ENCODE assay signal across 7 cellular contexts in genomic region chr2:196274387-196274809, GRCh38.
DNase-seq lines count a peak whose midpoint lies in the region; ATAC-seq lines count a peak whose summit lies in the region.

No MANE protein-coding gene starts in this region.

- H3K27ac Mint-ChIP-seq in effector memory CD8-positive, alpha-beta T cell, result no peak overlapping the region
- H3K27ac Mint-ChIP-seq in stimulated activated effector memory CD8-positive, alpha-beta T cell treated with anti-CD3 and anti-CD28 coated beads, Interleukin-12 subunit alpha, Interleukin-12 subunit beta, amount 100 ng/mL, for 72 hours, result peak overlapping the region; percentile 27

- H3K4me1 Mint-ChIP-seq in effector memory CD8-positive, alpha-beta T cell (ENCODE audit: low read depth in 2 of 2), result peaks cover 33 to 34% of the 10 kb centered on the region in 2 donors
- H3K4me1 Mint-ChIP-seq in stimulated activated effector memory CD8-positive, alpha-beta T cell treated with anti-CD3 and anti-CD28 coated beads, Interleukin-12 subunit alpha, Interleukin-12 subunit beta, amount 100 ng/mL, for 72 hours, result peaks cover 56% of the 10 kb centered on the region

- DNase-seq in NCI-H510A treated with DMSO at 0.1 percent for 48 hours (lab: John Stamatoyannopoulos, UW), result peak; percentile 80
- DNase-seq in effector memory CD8-positive, alpha-beta T cell, result no peak
- DNase-seq in stimulated activated effector memory CD8-positive, alpha-beta T cell treated with anti-CD3 and anti-CD28 coated beads, Interleukin-12 subunit alpha, Interleukin-12 subunit beta, amount 100 ng/mL, for 72 hours (ENCODE audit: low spot score in 2 of 2), result no peak
- no peak for DNase-seq in GM19240 (ENCODE audit: insufficient read length, low spot score)

- ATAC-seq in GM18519 (IDR thresholded peaks at IDR 0.05; ENCODE audit: low FRiP score, unreplicated experiment) (peak; percentile 37), HG02610 (IDR thresholded peaks at IDR 0.05; ENCODE audit: unreplicated experiment) (peak; percentile 48), HG03571 (IDR thresholded peaks at IDR 0.05; ENCODE audit: unreplicated experiment) (no peak)
- ATAC-seq in effector memory CD8-positive, alpha-beta T cell (replicated peaks), result peak; percentile 35
- ATAC-seq in stimulated activated effector memory CD8-positive, alpha-beta T cell treated with anti-CD3 and anti-CD28 coated beads, Interleukin-12 subunit alpha, Interleukin-12 subunit beta, amount 100 ng/mL, for 72 hours, result no peak

- no peaks in the 10 kb centered on the region for H3K36me3 Mint-ChIP-seq in effector memory CD8-positive, alpha-beta T cell (ENCODE audit: insufficient read depth)
- H3K36me3 Mint-ChIP-seq in stimulated activated effector memory CD8-positive, alpha-beta T cell treated with anti-CD3 and anti-CD28 coated beads, Interleukin-12 subunit alpha, Interleukin-12 subunit beta, amount 100 ng/mL, for 72 hours, result peaks cover 9% of the 10 kb centered on the region

- no peaks in the 10 kb centered on the region for H3K9me3 Mint-ChIP-seq in effector memory CD8-positive, alpha-beta T cell
- H3K9me3 Mint-ChIP-seq in stimulated activated effector memory CD8-positive, alpha-beta T cell treated with anti-CD3 and anti-CD28 coated beads, Interleukin-12 subunit alpha, Interleukin-12 subunit beta, amount 100 ng/mL, for 72 hours, result no peaks in the 10 kb centered on the region

- peaks cover 3 to 6% of the 10 kb centered on the region in 2 donors for H3K27me3 Mint-ChIP-seq in effector memory CD8-positive, alpha-beta T cell

- peak overlapping the region in 1 of 2 donors; percentile 56 for H3K4me3 Mint-ChIP-seq in effector memory CD8-positive, alpha-beta T cell
- no peak overlapping the region for H3K4me3 Mint-ChIP-seq in stimulated activated effector memory CD8-positive, alpha-beta T cell treated with anti-CD3 and anti-CD28 coated beads, Interleukin-12 subunit alpha, Interleukin-12 subunit beta, amount 100 ng/mL, for 72 hours

Comparison
In these comparisons a context has a peak if more than half of its experiments do, and no peak if none do; other contexts are left out.
1. ATAC-seq: peak in GM18519 (single experiment), HG02610 (single experiment) and effector memory CD8-positive, alpha-beta T cell (single experiment); none in stimulated activated effector memory CD8-positive, alpha-beta T cell treated with anti-CD3 and anti-CD28 coated beads, Interleukin-12 subunit alpha, Interleukin-12 subunit beta, amount 100 ng/mL, for 72 hours (single experiment) and HG03571 (single experiment).